Comparison of ENCODE assay signal across 9 cellular contexts in the genomic region with DNA sequence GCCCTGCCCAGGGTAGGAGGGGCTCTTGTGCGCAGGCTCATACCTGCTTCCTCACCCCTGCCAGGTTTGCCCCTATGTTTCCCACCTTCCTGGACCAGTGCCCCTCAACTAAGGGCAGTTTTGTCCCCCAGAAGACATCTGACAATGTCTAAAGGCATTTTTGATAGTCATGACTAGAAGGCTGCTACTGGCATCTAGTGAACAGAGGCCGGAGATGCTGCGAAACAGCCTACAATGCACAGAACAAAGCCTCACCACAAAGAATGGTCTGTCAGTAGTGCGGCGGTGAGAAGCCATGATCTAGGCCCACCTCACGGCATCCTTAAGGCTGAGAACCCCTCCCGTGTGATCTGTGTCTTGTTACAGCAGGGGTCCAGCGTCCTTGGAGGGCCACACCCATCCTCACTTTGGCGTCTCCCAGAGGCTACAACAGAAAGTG.
DNase-seq lines count a peak whose midpoint lies in the region; ATAC-seq and TF ChIP-seq lines count a peak whose summit lies in the region.
"Had no signal": no experiment of that assay in that cellular context is flagged by ENCODE, and none has a peak within 500 bp of the region (broad histone marks: within the 10 kb centered on the region; RNA-seq: fewer than 3 reads in every experiment).

No MANE protein-coding gene starts in this region.

- WGBS in liver = 87% methylated on average over 9 of the region's 9 CpGs

- DNase-seq in EH (ENCODE audit: low read depth) = peak; percentile 8
- DNase-seq in ascending aorta (ENCODE audit: low spot score in 2 of 2) = no peak
- no peak for DNase-seq in NCI-H187 (lab: John Stamatoyannopoulos, UW)
- DNase-seq in AG20443 (ENCODE audit: low spot score) = no peak
- no peak for DNase-seq in dermis blood vessel endothelial cell

- H3K27ac ChIP-seq in ascending aorta = peak overlapping the region; percentile 22 to 90
- no peak overlapping the region for H3K27ac ChIP-seq in liver (ENCODE audit: low read depth in 1 of 2, low read length in 2 of 2)

- TF ChIP-seq CTCF in ascending aorta (IDR thresholded peaks at IDR 0.05) = no peak
- TF ChIP-seq CTCF in liver (IDR thresholded peaks at IDR 0.05; ENCODE audit: low read depth, low read length, missing input control) = no peak

- ATAC-seq in GM21717 (IDR thresholded peaks at IDR 0.05; ENCODE audit: unreplicated experiment) = no peak
- ATAC-seq: WTC11 had no signal

- H3K27me3 ChIP-seq in ascending aorta (no peaks in the 10 kb centered on the region), liver (ENCODE audit: control insufficient read depth in 4 of 4, insufficient read depth in 4 of 4, low read length in 3 of 4) (no peaks in the 10 kb centered on the region)

- no peaks in the 10 kb centered on the region for H3K9me3 ChIP-seq in ascending aorta
- no peaks in the 10 kb centered on the region for H3K9me3 ChIP-seq in liver (ENCODE audit: control insufficient read depth in 4 of 4, low read length in 3 of 4)

- no peak overlapping the region for H3K9ac ChIP-seq in liver (ENCODE audit: low read depth in 1 of 2, low read length in 2 of 2)

- H3K4me3 ChIP-seq in ascending aorta (no peak overlapping the region), liver (ENCODE audit: low read depth in 1 of 3, low read length in 3 of 3) (no peak overlapping the region)

- H3K4me1 ChIP-seq in ascending aorta (peaks cover 0 to 19% of the 10 kb centered on the region in 2 donors), liver (ENCODE audit: control insufficient read depth in 4 of 4, insufficient read depth in 4 of 4, low read length in 3 of 4) (peaks cover 0 to 13% (median 6%) of the 10 kb centered on the region in 4 donors)

- intact Hi-C loops in ascending aorta (cut with DNase I) = loop anchor here (2.0 to 5.0 kb wide), 2 partner anchors 97 to 213 kb away; a partner anchor contains a TSS

- H3K36me3 ChIP-seq in ascending aorta (no peaks in the 10 kb centered on the region), liver (ENCODE audit: control insufficient read depth in 4 of 4, insufficient read depth in 3 of 4, low read depth in 1 of 4, low read length in 3 of 4) (no peaks in the 10 kb centered on the region)

- no peak for TF ChIP-seq EP300 in Ishikawa (IDR thresholded peaks at IDR 0.05; ENCODE audit: borderline replicate concordance)

- TF ChIP-seq RAD21 in Ishikawa (IDR thresholded peaks at IDR 0.05; ENCODE audit: low read depth) = peak; percentile 44; the same call in 1 of the 2 replicates
- TF ChIP-seq RAD21 in liver (IDR thresholded peaks at IDR 0.05) = peak; percentile 49 to 50

TF ChIP-seq in Ishikawa, 13 proteins besides CTCF, POLR2A, EP300 and RAD21:
- TF ChIP-seq EGR1 (IDR thresholded peaks at IDR 0.05) (no peak), NFIC (IDR thresholded peaks at IDR 0.05) (no peak), ZBTB7A (IDR thresholded peaks at IDR 0.05; ENCODE audit: low read depth) (no peak), CEBPB (IDR thresholded peaks at IDR 0.05) (no peak), FOXM1 (IDR thresholded peaks at IDR 0.05; ENCODE audit: borderline replicate concordance, low read depth) (no peak)
- TF ChIP-seq, protein P1, sequence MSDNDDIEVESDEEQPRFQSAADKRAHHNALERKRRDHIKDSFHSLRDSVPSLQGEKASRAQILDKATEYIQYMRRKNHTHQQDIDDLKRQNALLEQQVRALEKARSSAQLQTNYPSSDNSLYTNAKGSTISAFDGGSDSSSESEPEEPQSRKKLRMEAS (IDR thresholded peaks at IDR 0.05) = no peak

TF ChIP-seq in liver, 16 proteins besides CTCF, POLR2A, EP300 and RAD21:
- no peak for TF ChIP-seq JUND (IDR thresholded peaks at IDR 0.05)
- TF ChIP-seq RXRA (IDR thresholded peaks at IDR 0.05) = no peak
- no peak for TF ChIP-seq SP1 (IDR thresholded peaks at IDR 0.05)
- TF ChIP-seq HNF4A (conservative IDR thresholded peaks at IDR 0.05) = no peak
- no peak for TF ChIP-seq HNF4G (IDR thresholded peaks at IDR 0.05)
- TF ChIP-seq FOXA2 (IDR thresholded peaks at IDR 0.05) = no peak
- TF ChIP-seq GABPA (IDR thresholded peaks at IDR 0.05 in 1 of 2, conservative IDR thresholded peaks at IDR 0.05 in 1 of 2) = no peak

Comparison
In these comparisons a context has a peak if more than half of its experiments do, and no peak if none do; other contexts are left out.
1. H3K27ac ChIP-seq: peak in ascending aorta (2 of 2); none in liver (0 of 2).